In the genomic region with DNA sequence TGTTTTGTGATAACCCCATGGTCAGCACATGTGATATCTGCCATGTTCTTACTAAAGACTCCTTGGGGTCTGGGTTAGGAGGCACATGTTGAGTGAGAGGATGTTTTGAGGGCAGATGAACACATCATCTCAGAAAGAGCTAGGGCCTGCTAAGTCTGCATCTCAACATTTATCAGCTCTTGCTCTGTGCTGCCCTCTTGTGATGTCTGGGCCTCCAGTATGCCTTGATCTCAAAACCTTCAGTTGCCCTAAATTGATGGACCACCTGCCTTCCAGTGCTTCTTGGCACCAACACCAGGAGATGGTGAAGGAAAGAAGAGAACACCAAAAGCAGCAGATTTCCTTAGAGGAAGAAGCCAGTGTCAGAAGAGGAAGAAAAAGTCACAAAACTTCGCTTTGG, we compare ENCODE assay signal across 8 cellular contexts. TPM values are rescaled to one million over a fixed set of nuclear protein-coding genes. Genes with fewer than 3 reads are reported as not detected.
A peak's percentile ranks its signal among the peaks of the same experiment; 100 is the strongest.
DNase-seq lines count a peak whose midpoint lies in the region; ATAC-seq and TF ChIP-seq lines count a peak whose summit lies in the region.

No MANE protein-coding gene starts in this region.

- H3K4me3 Mint-ChIP-seq in brain (no peak overlapping the region), nephron (no peak overlapping the region)

- H3K27me3 Mint-ChIP-seq in brain = peaks cover 3% of the 10 kb centered on the region
- H3K27me3 Mint-ChIP-seq in nephron (ENCODE audit: low read depth) = no peaks in the 10 kb centered on the region

- H3K9me3 Mint-ChIP-seq in brain (peaks cover 0 to 6% (median 0%) of the 10 kb centered on the region in 5 experiments), nephron (no peaks in the 10 kb centered on the region)

- H3K9me2 ChIP-seq in Loucy (replicated peaks; ENCODE audit: low read depth, low read length) = no peaks in the 10 kb centered on the region

- peak overlapping the region in 3 of 5 experiments; percentile 39 to 51 (median 45) for H3K27ac Mint-ChIP-seq in brain
- H3K27ac Mint-ChIP-seq in nephron = peak overlapping the region; percentile 13 to 44 (median 23)

- no peaks in the 10 kb centered on the region for H3K4me1 ChIP-seq in Loucy (ENCODE audit: insufficient read depth, low read length, poor library complexity, severe bottlenecking)

- H4K20me1 ChIP-seq in Loucy (ENCODE audit: insufficient read depth, low read length, poor library complexity, severe bottlenecking) = no peaks in the 10 kb centered on the region

- H3F3A ChIP-seq in Loucy (ENCODE audit: low read depth) = no peaks in the 10 kb centered on the region

- H3K27me3 ChIP-seq in Loucy (ENCODE audit: insufficient read depth, low read length, poor library complexity, severe bottlenecking) = no peaks in the 10 kb centered on the region

- H3K9me3 ChIP-seq in Loucy (ENCODE audit: insufficient read depth, low read depth, low read length) = no peaks in the 10 kb centered on the region

- no peak overlapping the region for H2AFZ ChIP-seq in Loucy (ENCODE audit: low read length)

- H3K36me3 ChIP-seq in Loucy (ENCODE audit: insufficient read depth, low read length) = no peaks in the 10 kb centered on the region

- no peak overlapping the region for H3K4me3 ChIP-seq in Loucy (ENCODE audit: low read length, poor library complexity, severe bottlenecking)

- ATAC-seq in GM21786 (IDR thresholded peaks at IDR 0.05; ENCODE audit: unreplicated experiment) = no peak
- no peak for ATAC-seq in GM21526 (IDR thresholded peaks at IDR 0.05; ENCODE audit: low FRiP score, unreplicated experiment)
- no peak for ATAC-seq in GM21717 (IDR thresholded peaks at IDR 0.05; ENCODE audit: unreplicated experiment)

- peaks cover 38% of the 10 kb centered on the region for H3K4me1 Mint-ChIP-seq in brain
- peaks cover 30% of the 10 kb centered on the region for H3K4me1 Mint-ChIP-seq in nephron

- DNase-seq in DMS79 (lab: John Stamatoyannopoulos, UW) = no peak

- H3K36me3 Mint-ChIP-seq in brain (peaks cover 5% of the 10 kb centered on the region), nephron (ENCODE audit: low read depth) (no peaks in the 10 kb centered on the region)

- H3K4me2 ChIP-seq in Loucy (ENCODE audit: low read depth, low read length, poor library complexity, severe bottlenecking) = no peak overlapping the region

- TF ChIP-seq CTCF in GM12872 (IDR thresholded peaks at IDR 0.05; ENCODE audit: insufficient read depth, low read depth, low read length) = peak; percentile 60
- TF ChIP-seq CTCF in Loucy (conservative IDR thresholded peaks at IDR 0.05; ENCODE audit: low read length) = peak; percentile 54
- peak in 1 of 2 experiments; percentile 34 for TF ChIP-seq CTCF in brain (conservative IDR thresholded peaks at IDR 0.05)
- peak; percentile 9 to 35 (median 14) for TF ChIP-seq CTCF in nephron (IDR thresholded peaks at IDR 0.05; ENCODE audit: unreplicated experiment in 3 of 3)

- no peaks in the 10 kb centered on the region for H3K79me2 ChIP-seq in Loucy (ENCODE audit: insufficient read depth, low read length)

- no peak overlapping the region for H3K9ac ChIP-seq in Loucy (ENCODE audit: low read depth, low read length, poor library complexity, severe bottlenecking)

RNA-seq across cellular contexts. Expression of a gene that starts 22.5 kb away (rescaled TPM):
- 7.4 TPM for polyA plus RNA-seq in brain (ENCODE audit: insufficient read depth, low read depth, low replicate concordance)
